18 cellular contexts compared by ENCODE assay signal in the genomic region with DNA sequence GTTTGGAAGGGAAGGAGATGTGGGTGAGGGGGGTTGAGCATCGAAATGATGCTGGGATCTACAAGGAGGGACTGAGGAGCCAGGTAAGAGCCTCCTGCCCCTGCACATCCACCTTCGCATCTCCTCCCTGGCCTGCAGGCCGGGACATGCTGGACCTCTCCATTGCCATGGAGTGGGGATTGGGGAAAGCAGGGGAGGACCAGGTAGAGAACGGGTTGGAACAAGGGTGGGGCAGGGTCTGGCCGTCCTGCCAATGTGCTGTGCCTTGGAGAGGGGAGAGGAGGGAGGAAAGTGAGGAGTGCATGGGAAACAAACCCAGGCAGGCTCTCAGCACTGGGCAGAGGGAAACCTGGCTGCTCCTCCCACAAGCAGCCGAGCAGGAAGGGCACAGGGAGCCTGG.
"Had no signal": no experiment of that assay in that cellular context is flagged by ENCODE, and none has a peak within 500 bp of the region (broad histone marks: within the 10 kb centered on the region; RNA-seq: fewer than 3 reads in every experiment).

No MANE protein-coding gene starts in this region.

- H3K27ac ChIP-seq: brain microvascular endothelial cell, esophagus muscularis mucosa, left lung, VCaP had no signal

- DNase-seq: activated CD8-positive, alpha-beta memory T cell treated with anti-CD3 and anti-CD28 coated beads, Interleukin-2, amount 50 U/mL, for 4 hours; activated CD8-positive, alpha-beta T cell treated with anti-CD3 and anti-CD28 coated beads, Interleukin-2, amount 10 ng/mL, durations not matched to agents 7 days and 5 days; activated naive CD4-positive, alpha-beta T cell; activated naive CD8-positive, alpha-beta T cell treated with anti-CD3 and anti-CD28 coated beads, Interleukin-2, amount 10 ng/mL, durations not matched to agents 7 days and 5 days; brain microvascular endothelial cell; dermis blood vessel endothelial cell; hippocampal formation; kidney; right cardiac atrium had no signal

- H3K9me3 ChIP-seq: esophagus muscularis mucosa, left lung had no signal

- H3K27me3 Mint-ChIP-seq: activated CD4-positive, alpha-beta T cell treated with anti-CD3 and anti-CD28 coated beads for 36 hours; memory B cell; natural killer cell treated with Interleukin-12 subunit alpha and Interleukin-12 subunit beta and Interleukin-15 and Interleukin-18, amount 100 ng/mL, for 72 hours; progenitor cell of endocrine pancreas; type B pancreatic cell had no signal

- H3K27ac Mint-ChIP-seq: activated CD8-positive, alpha-beta T cell treated with anti-CD3 and anti-CD28 coated beads, Interleukin-2, amount 10 ng/mL, durations not matched to agents 7 days and 5 days; activated naive CD8-positive, alpha-beta T cell treated with anti-CD3 and anti-CD28 coated beads, Interleukin-2, amount 10 ng/mL, durations not matched to agents 7 days and 5 days; memory B cell; natural killer cell treated with Interleukin-12 subunit alpha and Interleukin-12 subunit beta and Interleukin-15 and Interleukin-18, amount 100 ng/mL, for 72 hours; progenitor cell of endocrine pancreas; type B pancreatic cell had no signal

- H3K9me3 Mint-ChIP-seq: activated naive CD8-positive, alpha-beta T cell treated with anti-CD3 and anti-CD28 coated beads, Interleukin-2, amount 10 ng/mL, durations not matched to agents 7 days and 5 days; memory B cell; natural killer cell treated with Interleukin-12 subunit alpha and Interleukin-12 subunit beta and Interleukin-15 and Interleukin-18, amount 100 ng/mL, for 72 hours; type B pancreatic cell had no signal

- H3K4me2 ChIP-seq: smooth muscle cell had no signal

- ATAC-seq: activated CD8-positive, alpha-beta T cell treated with anti-CD3 and anti-CD28 coated beads, Interleukin-2, amount 10 ng/mL, durations not matched to agents 7 days and 5 days; natural killer cell treated with Interleukin-12 subunit alpha and Interleukin-12 subunit beta and Interleukin-15 and Interleukin-18, amount 100 ng/mL, for 72 hours; right cardiac atrium had no signal

- H3K4me3 ChIP-seq: esophagus muscularis mucosa, left lung, smooth muscle cell had no signal

- H3K4me3 Mint-ChIP-seq: activated CD4-positive, alpha-beta T cell treated with anti-CD3 and anti-CD28 coated beads for 36 hours; activated CD8-positive, alpha-beta T cell treated with anti-CD3 and anti-CD28 coated beads, Interleukin-2, amount 10 ng/mL, durations not matched to agents 7 days and 5 days; activated naive CD8-positive, alpha-beta T cell treated with anti-CD3 and anti-CD28 coated beads, Interleukin-2, amount 10 ng/mL, durations not matched to agents 7 days and 5 days; memory B cell; natural killer cell treated with Interleukin-12 subunit alpha and Interleukin-12 subunit beta and Interleukin-15 and Interleukin-18, amount 100 ng/mL, for 72 hours; type B pancreatic cell had no signal

- H3K4me1 Mint-ChIP-seq: activated naive CD8-positive, alpha-beta T cell treated with anti-CD3 and anti-CD28 coated beads, Interleukin-2, amount 10 ng/mL, durations not matched to agents 7 days and 5 days had no signal

- H3K36me3 Mint-ChIP-seq: activated naive CD8-positive, alpha-beta T cell treated with anti-CD3 and anti-CD28 coated beads, Interleukin-2, amount 10 ng/mL, durations not matched to agents 7 days and 5 days had no signal

- H3K4me1 ChIP-seq: esophagus muscularis mucosa had no signal

- H3K27me3 ChIP-seq: brain microvascular endothelial cell, left lung had no signal
